Comparison of ENCODE assay signal across 17 cellular contexts in the genomic region with DNA sequence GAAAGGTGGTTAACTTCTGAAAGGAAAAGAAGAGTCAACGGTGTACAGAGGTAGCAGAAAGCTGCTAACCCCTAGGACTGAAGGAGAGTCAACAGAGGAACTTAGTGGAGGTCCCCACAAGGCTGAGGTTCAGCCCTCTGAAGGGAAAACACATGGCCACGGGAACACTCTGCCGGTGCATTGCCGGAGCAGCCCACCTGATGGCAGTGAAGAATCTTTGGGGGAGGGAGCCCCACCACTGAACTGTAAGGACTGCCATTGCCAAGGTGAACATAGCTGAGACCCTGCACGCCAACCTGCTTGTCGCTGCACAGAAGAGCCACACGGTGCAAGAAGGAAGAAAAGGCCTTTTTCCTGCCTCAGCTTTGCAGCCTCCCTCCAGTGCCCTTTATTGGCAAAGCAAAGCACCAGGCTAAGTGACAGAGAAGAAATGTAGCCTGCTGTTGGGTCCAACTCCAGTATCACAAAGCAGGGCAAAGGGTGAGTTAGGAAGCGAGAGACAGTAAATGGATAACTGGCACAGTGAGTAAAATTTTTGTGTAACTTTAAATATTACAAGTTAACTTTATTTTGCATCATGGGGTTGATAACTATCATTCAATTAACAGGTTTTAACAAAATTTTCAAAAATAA.
"Had no signal": no experiment of that assay in that cellular context is flagged by ENCODE, and none has a peak within 500 bp of the region (broad histone marks: within the 10 kb centered on the region; RNA-seq: fewer than 3 reads in every experiment).

No MANE protein-coding gene starts in this region.

- H3K4me3 Mint-ChIP-seq: activated naive CD4-positive, alpha-beta T cell treated with anti-CD3 and anti-CD28 coated beads, Interleukin-2, amount 50 U/mL, for 24 hours; naive thymus-derived CD8-positive, alpha-beta T cell; stimulated activated naive CD8-positive, alpha-beta T cell treated with anti-CD3 and anti-CD28 coated beads, Interleukin-15, Interleukin-2, amounts not matched to agents 100 ng/mL and 50 ng/mL, for 24 hours had no signal

- H3K9me3 ChIP-seq: mucosa of descending colon, psoas muscle, testis had no signal

- H3K4me1 ChIP-seq: testis had no signal

- H3K27me3 Mint-ChIP-seq: activated naive CD4-positive, alpha-beta T cell treated with anti-CD3 and anti-CD28 coated beads, Interleukin-2, amount 50 U/mL, for 24 hours; naive thymus-derived CD8-positive, alpha-beta T cell; stimulated activated naive CD8-positive, alpha-beta T cell treated with anti-CD3 and anti-CD28 coated beads, Interleukin-15, Interleukin-2, amounts not matched to agents 100 ng/mL and 50 ng/mL, for 24 hours had no signal

- H3K27ac ChIP-seq: coronary artery, epithelial cell of prostate, psoas muscle, testis had no signal

- H3K27me3 ChIP-seq: testis had no signal

- H3K4me1 Mint-ChIP-seq: activated naive CD4-positive, alpha-beta T cell treated with anti-CD3 and anti-CD28 coated beads, Interleukin-2, amount 50 U/mL, for 24 hours; naive thymus-derived CD8-positive, alpha-beta T cell had no signal

- DNase-seq: activated CD4-positive, alpha-beta T cell treated with anti-CD3 and anti-CD28 coated beads, Interleukin-2, amount 50 U/mL, for 1 hour; activated T-cell treated with anti-CD3 and anti-CD28 coated beads for 4 hours; caudate nucleus; effector CD8-positive, alpha-beta T cell; left cardiac atrium; mucosa of descending colon; naive thymus-derived CD8-positive, alpha-beta T cell; nucleus accumbens; psoas muscle; stimulated activated CD4-positive, alpha-beta T cell treated with anti-CD3 and anti-CD28 coated beads, Interleukin-4, amount 100 ng/mL, for 24 hours; T-helper 2 cell; testis had no signal

- H3K27ac Mint-ChIP-seq: activated naive CD4-positive, alpha-beta T cell treated with anti-CD3 and anti-CD28 coated beads, Interleukin-2, amount 50 U/mL, for 24 hours; activated T-helper 2 cell treated with anti-CD3 and anti-CD28 coated beads, Interferon-gamma antibody, Interleukin-2, Interleukin-4, amounts not matched to agents 10 μg/mL and 5 μg/mL and 100 μg/mL, durations not matched to agents 14 hours and 24 hours and 36 hours; naive thymus-derived CD8-positive, alpha-beta T cell; stimulated activated naive CD8-positive, alpha-beta T cell treated with anti-CD3 and anti-CD28 coated beads, Interleukin-15, Interleukin-2, amounts not matched to agents 100 ng/mL and 50 ng/mL, for 24 hours had no signal

- H3K9me3 Mint-ChIP-seq: activated naive CD4-positive, alpha-beta T cell treated with anti-CD3 and anti-CD28 coated beads, Interleukin-2, amount 50 U/mL, for 24 hours; activated T-helper 2 cell treated with anti-CD3 and anti-CD28 coated beads, Interferon-gamma antibody, Interleukin-2, Interleukin-4, amounts not matched to agents 10 μg/mL and 5 μg/mL and 100 μg/mL, durations not matched to agents 14 hours and 24 hours and 36 hours; naive thymus-derived CD8-positive, alpha-beta T cell; stimulated activated naive CD8-positive, alpha-beta T cell treated with anti-CD3 and anti-CD28 coated beads, Interleukin-15, Interleukin-2, amounts not matched to agents 100 ng/mL and 50 ng/mL, for 24 hours had no signal

- ATAC-seq: left cardiac atrium; mucosa of descending colon; naive thymus-derived CD8-positive, alpha-beta T cell; psoas muscle had no signal

- H3K4me3 ChIP-seq: coronary artery, mucosa of descending colon, psoas muscle, testis had no signal
